In genomic region chr2:76387294-76387693, GRCh38 we compare ENCODE assay signal across 32 cellular contexts.
"Had no signal": no experiment of that assay in that cellular context is flagged by ENCODE, and none has a peak within 500 bp of the region (broad histone marks: within the 10 kb centered on the region; RNA-seq: fewer than 3 reads in every experiment).

No MANE protein-coding gene starts in this region.

- H3K9me3 Mint-ChIP-seq: T-helper 1 cell treated with Interleukin-12 subunit alpha and Interleukin-12 subunit beta and Interleukin-4 antibody, amounts not matched to agents 30 μg/mL and 1 μg/mL, for 36 hours had no signal

- H3K9me3 ChIP-seq: MG63, Peyer's patch, SJSA1 had no signal

- H3K27me3 ChIP-seq: MG63, Peyer's patch, SJSA1 had no signal

- H3K4me3 Mint-ChIP-seq: T-helper 1 cell treated with Interleukin-12 subunit alpha and Interleukin-12 subunit beta and Interleukin-4 antibody, amounts not matched to agents 30 μg/mL and 1 μg/mL, for 36 hours had no signal

- ATAC-seq: PC-3, SK-N-SH treated with all-trans-retinoic acid at 6 μM for 48 hours had no signal

- H3K27ac ChIP-seq: Peyer's patch, SJSA1 had no signal

- H3K4me3 ChIP-seq: MG63, Peyer's patch, SJSA1 had no signal

- H3K27ac Mint-ChIP-seq: T-helper 1 cell treated with Interleukin-12 subunit alpha and Interleukin-12 subunit beta and Interleukin-4 antibody, amounts not matched to agents 30 μg/mL and 1 μg/mL, for 36 hours had no signal

- H3K36me3 ChIP-seq: MG63, Peyer's patch, SJSA1 had no signal

- H3K4me1 ChIP-seq: Peyer's patch, SJSA1 had no signal

- DNase-seq: Kasumi-1, KG1, MG63, NCI-H1048, NCI-H1092 treated with DMSO at 0.1 percent for 48 hours, NCI-H1105 treated with DMSO at 0.1 percent for 48 hours, NCI-H1417, NCI-H1436, NCI-H146, NCI-H1694, NCI-H187, NCI-H1930, NCI-H2029 treated with DMSO at 0.1 percent for 48 hours, NCI-H2081 treated with DMSO at 0.1 percent for 48 hours, NCI-H2107, NCI-H2171, NCI-H226, NCI-H446 treated with DMSO at 0.1 percent for 48 hours, NCI-H510A treated with DMSO at 0.1 percent for 48 hours, NCI-H524 treated with DMSO at 0.1 percent for 48 hours, NCI-H526 treated with DMSO at 0.1 percent for 48 hours, NCI-H748 treated with DMSO at 0.1 percent for 48 hours, NCI-H82, PC-3, Peyer's patch, Right ventricle myocardium superior, RPMI8226, SHP77 treated with DMSO at 0.1 percent for 48 hours, T-helper 1 cell had no signal
